Comparison of ENCODE assay signal across 8 cellular contexts in genomic region chr15:91027677-91028076, GRCh38.
"Had no signal": no experiment of that assay in that cellular context is flagged by ENCODE, and none has a peak within 500 bp of the region (broad histone marks: within the 10 kb centered on the region; RNA-seq: fewer than 3 reads in every experiment).

No MANE protein-coding gene starts in this region.

- DNase-seq: H9, HCEC 1CT, IMR-90, KBM-7 had no signal

- ATAC-seq: GM23338 had no signal

- H3K4me2 ChIP-seq: GM23338 had no signal

- FAIRE-seq: H1, H54, HTR-8/SVneo had no signal

- H3K4me3 ChIP-seq: GM23338 had no signal

- H3K27ac Mint-ChIP-seq: GM23338, H9 had no signal

- H3K4me3 Mint-ChIP-seq: GM23338, H9 had no signal

- H2AFZ ChIP-seq: GM23338 had no signal

- H3K9me3 Mint-ChIP-seq: GM23338, H9 had no signal
